Comparison of ENCODE assay signal across 8 cellular contexts in the genomic region with DNA sequence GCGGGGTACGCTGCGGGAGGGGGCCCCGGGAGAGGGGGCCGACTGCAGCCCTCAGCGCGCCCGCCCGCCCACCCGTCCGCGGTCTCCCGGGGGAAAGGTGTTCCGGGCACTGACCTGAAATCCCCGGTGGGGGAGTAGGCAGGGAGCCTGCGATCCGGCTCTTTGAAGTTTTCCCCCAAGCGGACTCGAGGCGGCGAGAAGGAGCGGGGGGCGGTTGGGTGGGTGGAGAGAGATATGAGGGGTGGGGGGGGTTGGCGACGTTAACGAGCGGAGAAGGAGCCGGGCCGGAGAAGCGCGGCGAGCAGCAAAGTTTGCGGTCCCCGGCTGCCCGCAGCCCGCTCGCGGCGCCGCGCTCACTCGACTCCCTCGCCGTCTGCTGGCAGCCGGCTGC. TPM values are rescaled to one million over a fixed set of nuclear protein-coding genes. Genes with fewer than 3 reads are reported as not detected.
DNase-seq lines count a peak whose midpoint lies in the region; ATAC-seq and TF ChIP-seq lines count a peak whose summit lies in the region.

No MANE protein-coding gene starts in this region.

- H3K4me1 Mint-ChIP-seq in CD4-positive, alpha-beta T cell (ENCODE audit: low read depth) = peaks cover 31% of the 10 kb centered on the region
- H3K4me1 Mint-ChIP-seq in nephron = peaks cover 41% of the 10 kb centered on the region

- peak in 1 of 10 experiments; percentile 43 for DNase-seq in CD4-positive, alpha-beta T cell
- DNase-seq in MG63 (no peak), colonic mucosa (no peak), T-helper 9 cell (no peak), SKM-1 treated with dmso at 0.1 percent for 144 hours (lab: John Stamatoyannopoulos, UW; ENCODE audit: unreplicated experiment) (no peak), COLO829 (ENCODE audit: low spot score) (no peak)

- no peak for TF ChIP-seq CTCF in CD4-positive, alpha-beta T cell (IDR thresholded peaks at IDR 0.05)
- TF ChIP-seq CTCF in colonic mucosa (IDR thresholded peaks at IDR 0.05) (no peak), nephron (IDR thresholded peaks at IDR 0.05; ENCODE audit: unreplicated experiment in 3 of 3) (no peak)

- peak overlapping the region; percentile 90 for H3K4me3 Mint-ChIP-seq in CD4-positive, alpha-beta T cell
- peak overlapping the region; percentile 86 to 96 (median 91) for H3K4me3 Mint-ChIP-seq in nephron

- H3K36me3 ChIP-seq in MG63 (no peaks in the 10 kb centered on the region), colonic mucosa (no peaks in the 10 kb centered on the region)

- H3K9ac ChIP-seq in colonic mucosa (ENCODE audit: low read depth in 2 of 2, low read length in 2 of 2) = peak overlapping the region in 1 of 2 donors; percentile 79

- peaks cover 10% of the 10 kb centered on the region for H3K36me3 Mint-ChIP-seq in CD4-positive, alpha-beta T cell (ENCODE audit: low read depth)
- H3K36me3 Mint-ChIP-seq in nephron (ENCODE audit: low read depth) = no peaks in the 10 kb centered on the region

- H3K27ac ChIP-seq in CD4-positive, alpha-beta T cell (ENCODE audit: low read depth, low read length) = peak overlapping the region; percentile 74
- peak overlapping the region; percentile 91 for H3K27ac ChIP-seq in colonic mucosa

- no peaks in the 10 kb centered on the region for H3K27me3 ChIP-seq in CD4-positive, alpha-beta T cell (ENCODE audit: control insufficient read depth, insufficient read depth, low read length)
- H3K27me3 ChIP-seq in MG63 = no peaks in the 10 kb centered on the region
- peaks cover 41% of the 10 kb centered on the region for H3K27me3 ChIP-seq in colonic mucosa

- peak overlapping the region; percentile 96 for H3K27ac Mint-ChIP-seq in CD4-positive, alpha-beta T cell
- H3K27ac Mint-ChIP-seq in nephron = peak overlapping the region in 1 of 3 experiments; percentile 64

- peak overlapping the region; percentile 62 for H3K4me3 ChIP-seq in MG63
- peak overlapping the region; percentile 63 for H3K4me3 ChIP-seq in colonic mucosa

- peak; percentile 3 for ATAC-seq in CD4-positive, alpha-beta T cell (ENCODE audit: poor library complexity)
- ATAC-seq in HG02852 (IDR thresholded peaks at IDR 0.05; ENCODE audit: unreplicated experiment) = no peak

- H3K27me3 Mint-ChIP-seq in CD4-positive, alpha-beta T cell = no peaks in the 10 kb centered on the region
- peaks cover 10% of the 10 kb centered on the region for H3K27me3 Mint-ChIP-seq in nephron (ENCODE audit: low read depth)

- intact Hi-C loops in CD4-positive, alpha-beta T cell (cut with DNase I, micrococcal nuclease) = loop anchor here (5.0 to 10.0 kb wide), 4 partner anchors 55 to 282 kb away; no protein-coding TSS in a partner anchor
- intact Hi-C loops in colonic mucosa (cut with DNase I) = loop anchor here (10.0 kb wide), 1 partner anchor 82 kb away; no protein-coding TSS in a partner anchor

- H3K4me1 ChIP-seq in colonic mucosa = no peaks in the 10 kb centered on the region

- H3K9me3 Mint-ChIP-seq in CD4-positive, alpha-beta T cell = no peaks in the 10 kb centered on the region
- peaks cover 9% of the 10 kb centered on the region for H3K9me3 Mint-ChIP-seq in nephron

- H3K9me3 ChIP-seq in CD4-positive, alpha-beta T cell (ENCODE audit: control insufficient read depth, low read length) = no peaks in the 10 kb centered on the region
- no peaks in the 10 kb centered on the region for H3K9me3 ChIP-seq in MG63
- no peaks in the 10 kb centered on the region for H3K9me3 ChIP-seq in colonic mucosa

- POLR2A ChIA-PET in CD4-positive, alpha-beta T cell (lab: Charles Lee) = interaction anchor here (0.5 to 6.0 kb wide), 34 partner anchors 9 to 987 kb away, joined by 3 to 236 read pairs (median 4); no protein-coding TSS in a partner anchor

- CTCF ChIA-PET in CD4-positive, alpha-beta T cell (lab: Charles Lee) = interaction anchor here (1.3 to 2.4 kb wide), 3 partner anchors 80 to 242 kb away, joined by 4 to 11 read pairs (median 5); no protein-coding TSS in a partner anchor

RNA-seq across cellular contexts. Expression of a gene that starts 0.7 kb away (rescaled TPM):
- 10 to 100 TPM; 26.1 to 26.3 TPM for total RNA-seq in CD4-positive, alpha-beta T cell
- 13.4 and 15.0 TPM in 2 replicates for total RNA-seq in MG63 (2014; rRNA removed; shearing (Covaris generic); ENCODE audit: low replicate concordance)
- total RNA-seq in colonic mucosa = 10 to 100 TPM; 18.3 to 21.3 TPM
